In the genomic region with DNA sequence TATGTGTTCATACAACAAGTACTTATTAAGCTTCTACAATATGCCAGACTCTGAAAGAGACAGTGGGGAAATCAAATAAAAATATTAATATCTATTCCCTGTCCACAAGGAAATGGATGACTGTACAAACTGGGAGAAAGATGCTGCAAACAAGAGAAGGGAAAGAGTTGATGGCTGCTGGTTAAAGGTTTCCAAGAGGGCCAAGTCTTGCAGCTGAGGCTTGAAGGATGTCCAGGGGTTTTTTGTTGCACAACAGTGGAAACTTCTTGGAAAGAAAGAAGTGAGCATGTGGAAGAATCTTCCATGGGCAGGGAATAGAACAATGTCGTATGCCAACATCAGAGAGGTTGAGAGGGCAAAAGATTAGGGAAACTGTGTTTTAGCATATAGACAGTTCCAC, we compare ENCODE assay signal across 18 cellular contexts.
DNase-seq lines count a peak whose midpoint lies in the region; ATAC-seq and TF ChIP-seq lines count a peak whose summit lies in the region.
"Had no signal": no experiment of that assay in that cellular context is flagged by ENCODE, and none has a peak within 500 bp of the region (broad histone marks: within the 10 kb centered on the region; RNA-seq: fewer than 3 reads in every experiment).

No MANE protein-coding gene starts in this region.

- TF ChIP-seq CTCF in left ventricle myocardium inferior (IDR thresholded peaks at IDR 0.05; ENCODE audit: borderline replicate concordance) (no peak), cardiac fibroblast (IDR thresholded peaks at IDR 0.05; ENCODE audit: low read depth, low read length) (no peak), fibroblast of villous mesenchyme (IDR thresholded peaks at IDR 0.05; ENCODE audit: insufficient read depth, low read depth, low read length) (no peak), foreskin keratinocyte (conservative IDR thresholded peaks at IDR 0.05) (no peak)

- H3K27me3 ChIP-seq in left ventricle myocardium inferior (ENCODE audit: low read depth) (no peaks in the 10 kb centered on the region), foreskin keratinocyte (no peaks in the 10 kb centered on the region)
- H3K27me3 ChIP-seq: BE2C had no signal

- ATAC-seq in left ventricle myocardium superior (peak; percentile 73), foreskin keratinocyte (no peak), left lobe of liver (no peak)

- H3K36me3 ChIP-seq in left ventricle myocardium inferior, result no peaks in the 10 kb centered on the region
- H3K36me3 ChIP-seq: BE2C had no signal

- no peak overlapping the region for H3K4me3 ChIP-seq in left ventricle myocardium inferior
- H3K4me3 ChIP-seq in cardiac fibroblast (replicated peaks in 1 of 2; ENCODE audit: low read depth in 2 of 2, low read length in 2 of 2), result no peak overlapping the region
- no peak overlapping the region for H3K4me3 ChIP-seq in fibroblast of villous mesenchyme (ENCODE audit: low read depth, low read length)

- peaks cover 3% of the 10 kb centered on the region for H3K4me1 ChIP-seq in left ventricle myocardium inferior
- no peaks in the 10 kb centered on the region for H3K4me1 ChIP-seq in foreskin keratinocyte
- H3K4me1 ChIP-seq: BE2C had no signal

- no peak overlapping the region for H3K27ac ChIP-seq in left ventricle myocardium inferior (replicated peaks)
- no peak overlapping the region for H3K27ac ChIP-seq in foreskin keratinocyte

- intact Hi-C loops in left ventricle myocardium superior (cut with micrococcal nuclease) (no loop called here), left ventricle myocardium inferior (cut with micrococcal nuclease) (no loop called here)

- DNase-seq in left ventricle myocardium superior (no peak), left ventricle myocardium inferior (no peak), cardiac fibroblast (ENCODE audit: low read depth in 2 of 2) (peak; percentile 43 to 68), fibroblast of villous mesenchyme (ENCODE audit: low read depth) (peak; percentile 17), foreskin keratinocyte (no peak), left lobe of liver (ENCODE audit: low spot score) (no peak), hepatic stellate cell (ENCODE audit: low spot score) (no peak), hypothalamus (lab: John Stamatoyannopoulos, UW) (no peak)
- DNase-seq: BE2C, EL, Kasumi-1, NCI-H1417, NCI-H1694 treated with DMSO at 0.1 percent for 48 hours, NCI-H2081 treated with DMSO at 0.1 percent for 48 hours, NCI-H2171 treated with DMSO at 0.1 percent for 48 hours, NCI-H446, NCI-H526, OCI-M1 had no signal

- H3K9me3 ChIP-seq in left ventricle myocardium inferior (replicated peaks), result no peaks in the 10 kb centered on the region
- H3K9me3 ChIP-seq: BE2C had no signal

Comparison
In these comparisons a context has a peak if more than half of its experiments do, and no peak if none do; other contexts are left out.
1. DNase-seq: peak in cardiac fibroblast (2 of 2) and fibroblast of villous mesenchyme (single experiment); none in left ventricle myocardium superior (single experiment), left ventricle myocardium inferior (single experiment), foreskin keratinocyte (0 of 2), left lobe of liver (single experiment), hepatic stellate cell (single experiment) and hypothalamus (0 of 51).